ENCODE assay signal across 8 cellular contexts in genomic region chr19:27966390-27966816, GRCh38.
DNase-seq lines count a peak whose midpoint lies in the region; ATAC-seq and TF ChIP-seq lines count a peak whose summit lies in the region.
"Had no signal": no experiment of that assay in that cellular context is flagged by ENCODE, and none has a peak within 500 bp of the region (broad histone marks: within the 10 kb centered on the region; RNA-seq: fewer than 3 reads in every experiment).

No MANE protein-coding gene starts in this region.

- H3K9me3 Mint-ChIP-seq in osteocyte (ENCODE audit: unreplicated experiment) = no peaks in the 10 kb centered on the region

- ATAC-seq in GM18909 (IDR thresholded peaks at IDR 0.05; ENCODE audit: poor library complexity, unreplicated experiment) (no peak), HG03045 (IDR thresholded peaks at IDR 0.05; ENCODE audit: unreplicated experiment) (no peak)

- H3K4me1 Mint-ChIP-seq in osteocyte (ENCODE audit: unreplicated experiment) = peaks cover 19% of the 10 kb centered on the region

- DNase-seq in GM10248 (ENCODE audit: extremely low spot score) (no peak), NAMALWA (ENCODE audit: low spot score) (peak; percentile 53), choroid plexus epithelial cell (ENCODE audit: low read depth) (peak; percentile 52), osteocyte (ENCODE audit: extremely low spot score, unreplicated experiment) (no peak), mucosa of gallbladder (ENCODE audit: low spot score) (no peak)
- DNase-seq: activated gamma-delta T cell treated with Interleukin-2 at 50 U/mL for 16 hours had no signal

- TF ChIP-seq CTCF in GM10248 (IDR thresholded peaks at IDR 0.05; ENCODE audit: control extremely low read depth, extremely low read depth, low read depth, missing control alignments) (peak; percentile 74), choroid plexus epithelial cell (conservative IDR thresholded peaks at IDR 0.05; ENCODE audit: low read depth, low read length) (peak; percentile 71), osteocyte (IDR thresholded peaks at IDR 0.05) (peak; percentile 71)

- no peaks in the 10 kb centered on the region for H3K27me3 Mint-ChIP-seq in osteocyte (ENCODE audit: unreplicated experiment)

- no peak overlapping the region for H3K4me3 Mint-ChIP-seq in osteocyte (ENCODE audit: unreplicated experiment)

- no peak overlapping the region for H3K4me3 ChIP-seq in choroid plexus epithelial cell (ENCODE audit: low read depth, low read length)

- no peak overlapping the region for H3K27ac Mint-ChIP-seq in osteocyte (ENCODE audit: unreplicated experiment)

- CTCF ChIA-PET in GM10248 (lab: Yijun Ruan, JAX) = interaction anchor here (0.9 to 3.1 kb wide), 16 partner anchors 8 to 359 kb away, joined by 3 to 40 read pairs (median 5); no protein-coding TSS in a partner anchor

- POLR2A ChIA-PET in GM10248 (lab: Yijun Ruan, JAX) = no interaction called here

- no peaks in the 10 kb centered on the region for H3K36me3 Mint-ChIP-seq in osteocyte (ENCODE audit: unreplicated experiment)

Comparison
In these comparisons a context has a peak if more than half of its experiments do, and no peak if none do; other contexts are left out.
1. DNase-seq: peak in NAMALWA (single experiment) and choroid plexus epithelial cell (single experiment); none in GM10248 (single experiment), osteocyte (single experiment) and mucosa of gallbladder (single experiment).
2. Peak in every context shown above with its lines, with median percentiles within 50 percentile points of each other: CTCF ChIP-seq.